ENCODE assay signal across 29 cellular contexts in the genomic region with DNA sequence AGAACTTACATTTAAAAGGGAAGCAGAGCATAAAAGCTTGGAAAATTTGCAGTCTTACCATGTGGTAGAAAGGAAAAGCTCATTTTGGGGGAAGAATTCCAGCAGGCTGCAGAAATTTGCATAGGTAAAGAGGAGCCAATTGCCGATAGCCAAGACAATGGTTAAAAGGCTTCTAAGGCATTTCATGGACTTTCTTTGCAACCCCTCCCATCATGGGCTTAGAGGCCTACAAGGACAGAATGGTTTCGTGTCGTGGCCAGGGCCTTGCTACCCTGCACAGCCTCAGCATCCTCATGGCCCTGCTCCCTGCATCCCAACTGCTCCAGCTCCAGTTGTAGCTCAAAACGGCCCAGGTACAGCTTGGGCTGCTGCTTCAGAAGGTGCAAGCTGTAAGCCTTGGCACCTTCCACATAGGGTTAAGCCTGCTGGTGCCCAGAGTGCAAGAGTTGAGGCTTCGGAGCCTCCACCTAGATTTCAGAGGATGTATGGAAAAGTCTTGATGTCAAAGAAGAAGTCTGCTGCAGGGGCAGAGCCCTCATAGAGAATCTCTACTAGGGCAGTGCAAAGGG.
"Had no signal": no experiment of that assay in that cellular context is flagged by ENCODE, and none has a peak within 500 bp of the region (broad histone marks: within the 10 kb centered on the region; RNA-seq: fewer than 3 reads in every experiment).

No MANE protein-coding gene starts in this region.

- H3K27ac Mint-ChIP-seq: activated CD4-positive, alpha-beta memory T cell treated with anti-CD3 and anti-CD28 coated beads for 36 hours; activated CD4-positive, alpha-beta T cell treated with anti-CD3 and anti-CD28 coated beads, Interleukin-2, amount 10 ng/mL, durations not matched to agents 24 days and 14 days; activated naive CD4-positive, alpha-beta T cell treated with anti-CD3 and anti-CD28 coated beads, Interleukin-2, amount 10 ng/mL, durations not matched to agents 7 days and 5 days; activated naive CD8-positive, alpha-beta T cell treated with anti-CD3 and anti-CD28 coated beads, Interleukin-2, amount 10 ng/mL, durations not matched to agents 7 days and 5 days; activated T-helper 1 cell treated with anti-CD3 and anti-CD28 coated beads, Interleukin-12 subunit alpha, Interleukin-12 subunit beta, Interleukin-2, Interleukin-4 antibody, amounts not matched to agents 30 ng/mL and 10 ng/mL and 1 ng/mL, durations not matched to agents 14 hours and 24 hours and 36 hours; stimulated activated naive B cell treated with anti-CD40 and anti-IgM and Interleukin-4, amounts not matched to agents 10 μg/mL and 1 μg/mL and 100 μg/mL, for 72 hours; T-cell had no signal

- H3K4me3 ChIP-seq: heart left ventricle, psoas muscle, smooth muscle cell, stomach, tibial nerve had no signal

- H3K36me3 Mint-ChIP-seq: activated CD4-positive, alpha-beta memory T cell treated with anti-CD3 and anti-CD28 coated beads for 36 hours; activated naive CD4-positive, alpha-beta T cell treated with anti-CD3 and anti-CD28 coated beads, Interleukin-2, amount 10 ng/mL, durations not matched to agents 7 days and 5 days; activated naive CD8-positive, alpha-beta T cell treated with anti-CD3 and anti-CD28 coated beads, Interleukin-2, amount 10 ng/mL, durations not matched to agents 7 days and 5 days; naive thymus-derived CD4-positive, alpha-beta T cell; stimulated activated naive B cell treated with anti-CD40 and anti-IgM and Interleukin-4, amounts not matched to agents 10 μg/mL and 1 μg/mL and 100 μg/mL, for 72 hours; T-cell had no signal

- H3K4me2 ChIP-seq: smooth muscle cell had no signal

- ATAC-seq: activated CD4-positive, CD25-positive, alpha-beta regulatory T cell treated with anti-CD3 and anti-CD28 coated beads, Interleukin-2, amount 50 U/mL, for 24 hours; esophagus mucosa; foreskin keratinocyte; heart left ventricle; left colon; naive thymus-derived CD4-positive, alpha-beta T cell; psoas muscle; stimulated activated naive B cell treated with anti-CD40 and anti-IgM and Interleukin-4, amounts not matched to agents 10 μg/mL and 1 μg/mL and 100 μg/mL, for 72 hours; T-cell had no signal

- H3K36me3 ChIP-seq: heart left ventricle, stomach, tibial nerve had no signal

- H3K27me3 Mint-ChIP-seq: activated CD4-positive, alpha-beta memory T cell treated with anti-CD3 and anti-CD28 coated beads for 36 hours; activated CD4-positive, alpha-beta T cell treated with anti-CD3 and anti-CD28 coated beads, Interleukin-2, amount 10 ng/mL, durations not matched to agents 24 days and 14 days; activated naive CD4-positive, alpha-beta T cell treated with anti-CD3 and anti-CD28 coated beads, Interleukin-2, amount 10 ng/mL, durations not matched to agents 7 days and 5 days; activated naive CD8-positive, alpha-beta T cell treated with anti-CD3 and anti-CD28 coated beads, Interleukin-2, amount 10 ng/mL, durations not matched to agents 7 days and 5 days; naive thymus-derived CD4-positive, alpha-beta T cell; stimulated activated naive B cell treated with anti-CD40 and anti-IgM and Interleukin-4, amounts not matched to agents 10 μg/mL and 1 μg/mL and 100 μg/mL, for 72 hours; T-cell had no signal

- H3K9ac ChIP-seq: parathyroid adenoma had no signal

- H3K9me3 Mint-ChIP-seq: activated CD4-positive, alpha-beta T cell treated with anti-CD3 and anti-CD28 coated beads, Interleukin-2, amount 10 ng/mL, durations not matched to agents 24 days and 14 days had no signal

- H3K4me1 Mint-ChIP-seq: activated CD4-positive, alpha-beta T cell treated with anti-CD3 and anti-CD28 coated beads, Interleukin-2, amount 10 ng/mL, durations not matched to agents 24 days and 14 days; activated naive CD4-positive, alpha-beta T cell treated with anti-CD3 and anti-CD28 coated beads, Interleukin-2, amount 10 ng/mL, durations not matched to agents 7 days and 5 days; activated naive CD8-positive, alpha-beta T cell treated with anti-CD3 and anti-CD28 coated beads, Interleukin-2, amount 10 ng/mL, durations not matched to agents 7 days and 5 days; naive thymus-derived CD4-positive, alpha-beta T cell; stimulated activated naive B cell treated with anti-CD40 and anti-IgM and Interleukin-4, amounts not matched to agents 10 μg/mL and 1 μg/mL and 100 μg/mL, for 72 hours; T-cell had no signal

- H3K79me2 ChIP-seq: parathyroid adenoma had no signal

- DNase-seq: activated CD4-positive, alpha-beta memory T cell treated with anti-CD3 and anti-CD28 coated beads for 36 hours; activated CD4-positive, alpha-beta T cell treated with anti-CD3 and anti-CD28 coated beads, Interleukin-2, amount 10 ng/mL, durations not matched to agents 24 days and 14 days; activated CD8-positive, alpha-beta memory T cell treated with anti-CD3 and anti-CD28 coated beads, Interleukin-2, amount 50 U/mL, for 4 hours; activated effector memory CD4-positive, alpha-beta T cell treated with anti-CD3 and anti-CD28 coated beads, Interleukin-2, amount 50 U/mL, for 16 hours; activated naive CD4-positive, alpha-beta T cell treated with anti-CD3 and anti-CD28 coated beads, Interleukin-2, amount 10 ng/mL, durations not matched to agents 7 days and 5 days; activated naive CD8-positive, alpha-beta T cell treated with anti-CD3 and anti-CD28 coated beads, Interleukin-2, amount 10 ng/mL, durations not matched to agents 7 days and 5 days; activated T-cell treated with anti-CD3 and anti-CD28 coated beads, Interleukin-2, amount 50 U/mL, for 1 hour; amniotic stem cell; central memory CD4-positive, alpha-beta T cell; foreskin keratinocyte; heart left ventricle; left colon; midbrain; naive thymus-derived CD4-positive, alpha-beta T cell; occipital lobe; psoas muscle; stimulated activated CD4-positive, alpha-beta T cell treated with anti-CD3 and anti-CD28 coated beads, Interleukin-1b, Interleukin-23, amount 100 ng/mL, for 48 hours; stimulated activated CD4-positive, alpha-beta T cell treated with anti-CD3 and anti-CD28 coated beads, Interleukin-4, amount 100 ng/mL, for 4 hours; stimulated activated CD8-positive, alpha-beta memory T cell treated with anti-CD3 and anti-CD28 coated beads, Interleukin-4, amount 100 ng/mL, for 48 hours; stimulated activated naive B cell treated with anti-CD40 and anti-IgM and Interleukin-4, amounts not matched to agents 10 μg/mL and 1 μg/mL and 100 μg/mL, for 72 hours; stomach; T-cell had no signal

- H3K9me3 ChIP-seq: heart left ventricle, psoas muscle, stomach, tibial nerve had no signal

- H3K4me1 ChIP-seq: foreskin keratinocyte, parathyroid adenoma, psoas muscle, stomach, tibial nerve had no signal

- H3K27me3 ChIP-seq: foreskin keratinocyte, heart left ventricle, stomach, tibial nerve had no signal

- H2AFZ ChIP-seq: parathyroid adenoma had no signal

- H3K4me3 Mint-ChIP-seq: activated CD4-positive, alpha-beta memory T cell treated with anti-CD3 and anti-CD28 coated beads for 36 hours; activated CD4-positive, alpha-beta T cell treated with anti-CD3 and anti-CD28 coated beads, Interleukin-2, amount 10 ng/mL, durations not matched to agents 24 days and 14 days; activated naive CD4-positive, alpha-beta T cell treated with anti-CD3 and anti-CD28 coated beads, Interleukin-2, amount 10 ng/mL, durations not matched to agents 7 days and 5 days; activated naive CD8-positive, alpha-beta T cell treated with anti-CD3 and anti-CD28 coated beads, Interleukin-2, amount 10 ng/mL, durations not matched to agents 7 days and 5 days; activated T-helper 1 cell treated with anti-CD3 and anti-CD28 coated beads, Interleukin-12 subunit alpha, Interleukin-12 subunit beta, Interleukin-2, Interleukin-4 antibody, amounts not matched to agents 30 ng/mL and 10 ng/mL and 1 ng/mL, durations not matched to agents 14 hours and 24 hours and 36 hours; naive thymus-derived CD4-positive, alpha-beta T cell; stimulated activated naive B cell treated with anti-CD40 and anti-IgM and Interleukin-4, amounts not matched to agents 10 μg/mL and 1 μg/mL and 100 μg/mL, for 72 hours; T-cell had no signal

- H3K27ac ChIP-seq: foreskin keratinocyte, heart left ventricle, parathyroid adenoma, psoas muscle, stomach, tibial nerve, VCaP had no signal
